ENCODE assay signal across 14 cellular contexts in genomic region chr15:90735929-90736328, GRCh38. TPM values are rescaled to one million over a fixed set of nuclear protein-coding genes. Genes with fewer than 3 reads are reported as not detected.
DNase-seq lines count a peak whose midpoint lies in the region; FAIRE-seq and TF ChIP-seq lines count a peak whose summit lies in the region.
"Had no signal": no experiment of that assay in that cellular context is flagged by ENCODE, and none has a peak within 500 bp of the region (broad histone marks: within the 10 kb centered on the region; RNA-seq: fewer than 3 reads in every experiment).

No MANE protein-coding gene starts in this region.

- DNase-seq in GM12892 (ENCODE audit: insufficient read length) = no peak
- peak; percentile 21 for DNase-seq in NB4 (ENCODE audit: low read depth)
- DNase-seq in fibroblast of villous mesenchyme (ENCODE audit: low read depth) = peak; percentile 39
- no peak for DNase-seq in osteoblast (ENCODE audit: insufficient read length, low spot score, missing footprints)
- DNase-seq in OCI-M1 (lab: John Stamatoyannopoulos, UW) = no peak
- no peak for DNase-seq in T-helper 1 cell
- DNase-seq in NCI-H1694 treated with DMSO at 0.1 percent for 48 hours (lab: John Stamatoyannopoulos, UW) = no peak
- DNase-seq: CD4-positive, CD25-positive, alpha-beta regulatory T cell; MV-4-11; NCI-H1694; NCI-H2081 treated with DMSO at 0.1 percent for 48 hours; NCI-H446; NCI-H526; Right ventricle myocardium superior had no signal

- H3K4me3 ChIP-seq in NB4 (ENCODE audit: low read depth, low read length) (no peak overlapping the region), fibroblast of villous mesenchyme (ENCODE audit: low read depth, low read length) (no peak overlapping the region), osteoblast (ENCODE audit: insufficient read depth, low read length) (no peak overlapping the region)

- H2AFZ ChIP-seq in osteoblast (ENCODE audit: low read length) = peak overlapping the region; percentile 79

- H3K4me1 ChIP-seq in osteoblast (ENCODE audit: insufficient read depth, low read length) = no peaks in the 10 kb centered on the region

- H3K36me3 ChIP-seq in osteoblast (ENCODE audit: insufficient read depth, low read length) = no peaks in the 10 kb centered on the region

- peak; percentile 67 for FAIRE-seq in GM12892 (lab: Jason Lieb, UNC)

- TF ChIP-seq POLR2A in GM12892 (IDR thresholded peaks at IDR 0.05; ENCODE audit: low read depth, low read length) (no peak), NB4 (IDR thresholded peaks at IDR 0.05; ENCODE audit: extremely low read depth, insufficient read length) (no peak)

- H4K20me1 ChIP-seq in osteoblast (ENCODE audit: insufficient read depth, low read length) = no peaks in the 10 kb centered on the region

- H3K9me3 ChIP-seq in osteoblast (ENCODE audit: low read depth, low read length) = no peaks in the 10 kb centered on the region

- no peak overlapping the region for H3K4me2 ChIP-seq in osteoblast (ENCODE audit: insufficient read depth, low read length)

- H3K79me2 ChIP-seq in osteoblast (ENCODE audit: insufficient read depth, low read length) = no peaks in the 10 kb centered on the region

- no peak overlapping the region for H3K27ac ChIP-seq in osteoblast (ENCODE audit: low read depth, low read length)

- no peak for TF ChIP-seq CTCF in NB4 (IDR thresholded peaks at IDR 0.05; ENCODE audit: low read depth, low read length)
- no peak for TF ChIP-seq CTCF in fibroblast of villous mesenchyme (IDR thresholded peaks at IDR 0.05; ENCODE audit: insufficient read depth, low read depth, low read length)
- TF ChIP-seq CTCF in osteoblast (IDR thresholded peaks at IDR 0.05; ENCODE audit: extremely low read depth, low read depth, low read length) = no peak

- no peaks in the 10 kb centered on the region for H3K27me3 ChIP-seq in osteoblast (ENCODE audit: insufficient read depth, low read length)

RNA-seq across cellular contexts. Expression of gene BLM, which starts 18.8 kb away (rescaled TPM):
- 19.6 TPM for polyA plus RNA-seq in GM12892 (2012; ENCODE audit: missing spikeins)
- total RNA-seq in fibroblast of villous mesenchyme = 4.8 and 6.0 TPM in 2 replicates
- total RNA-seq in osteoblast = 1.4 and 1.5 TPM in 2 replicates

Comparison
In these comparisons a context has a peak if more than half of its experiments do, and no peak if none do; other contexts are left out.
1. DNase-seq: peak in NB4 (single experiment) and fibroblast of villous mesenchyme (single experiment); none in GM12892 (single experiment), osteoblast (single experiment), OCI-M1 (single experiment), T-helper 1 cell (0 of 5) and NCI-H1694 treated with DMSO at 0.1 percent for 48 hours (single experiment).